Comparison of ENCODE assay signal across 23 cellular contexts in genomic region chr1:68339505-68339904, GRCh38.
DNase-seq lines count a peak whose midpoint lies in the region; ATAC-seq and TF ChIP-seq lines count a peak whose summit lies in the region.
"Had no signal": no experiment of that assay in that cellular context is flagged by ENCODE, and none has a peak within 500 bp of the region (broad histone marks: within the 10 kb centered on the region; RNA-seq: fewer than 3 reads in every experiment).

No MANE protein-coding gene starts in this region.

- no peak overlapping the region for H3K4me2 ChIP-seq in osteoblast (ENCODE audit: insufficient read depth, low read length)

- H3K36me3 Mint-ChIP-seq in CD4-positive, alpha-beta T cell (ENCODE audit: low read depth) = no peaks in the 10 kb centered on the region
- H3K36me3 Mint-ChIP-seq: mesothelial cell of epicardium had no signal

- no peaks in the 10 kb centered on the region for H3K79me2 ChIP-seq in osteoblast (ENCODE audit: insufficient read depth, low read length)

- DNase-seq in ELR (ENCODE audit: low read depth) (peak; percentile 27), NB4 (ENCODE audit: low read depth) (peak; percentile 63), dedifferentiated amniotic fluid mesenchymal stem cell (ENCODE audit: extremely low spot score) (peak; percentile 86), osteoblast (ENCODE audit: insufficient read length, low spot score, missing footprints) (peak; percentile 5), esophagus muscularis mucosa (ENCODE audit: extremely low spot score) (no peak)
- DNase-seq in CD4-positive, alpha-beta T cell = no peak
- no peak for DNase-seq in activated naive CD4-positive, alpha-beta T cell treated with Interleukin-2 at 50 U/mL for 16 hours
- DNase-seq: activated CD4-positive, alpha-beta T cell treated with anti-CD3 and anti-CD28 coated beads for 1 hour; activated CD8-positive, alpha-beta memory T cell treated with anti-CD3 and anti-CD28 coated beads, Interleukin-2, amount 50 U/mL, for 4 hours; activated naive CD4-positive, alpha-beta T cell; BE2C; DMS79; effector memory CD8-positive, alpha-beta T cell; GOT3; islet precursor cell; NCI-H1417 treated with DMSO at 0.1 percent for 48 hours; NCI-H345; right lobe of liver; stimulated activated CD4-positive, alpha-beta T cell treated with anti-CD3 and anti-CD28 coated beads, Interleukin-4, amount 100 ng/mL, for 24 hours; upper lobe of left lung had no signal

- no peaks in the 10 kb centered on the region for H3K4me1 Mint-ChIP-seq in CD4-positive, alpha-beta T cell (ENCODE audit: low read depth)

- TF ChIP-seq CTCF in NB4 (IDR thresholded peaks at IDR 0.05; ENCODE audit: low read depth, low read length) (no peak), osteoblast (IDR thresholded peaks at IDR 0.05; ENCODE audit: extremely low read depth, low read depth, low read length) (no peak), esophagus muscularis mucosa (IDR thresholded peaks at IDR 0.05) (no peak)
- TF ChIP-seq CTCF in CD4-positive, alpha-beta T cell (IDR thresholded peaks at IDR 0.05) = no peak

- H3K9me3 ChIP-seq in osteoblast (ENCODE audit: low read depth, low read length) (no peaks in the 10 kb centered on the region), esophagus muscularis mucosa (no peaks in the 10 kb centered on the region)
- no peaks in the 10 kb centered on the region for H3K9me3 ChIP-seq in CD4-positive, alpha-beta T cell (ENCODE audit: control insufficient read depth, low read length)
- H3K9me3 ChIP-seq: BE2C, right lobe of liver, upper lobe of left lung had no signal

- H3K4me1 ChIP-seq in osteoblast (ENCODE audit: insufficient read depth, low read length) (no peaks in the 10 kb centered on the region), esophagus muscularis mucosa (peaks cover 0 to 17% (median 13%) of the 10 kb centered on the region in 4 donors)
- H3K4me1 ChIP-seq: BE2C, right lobe of liver had no signal

- H3K9me3 Mint-ChIP-seq in CD4-positive, alpha-beta T cell = no peaks in the 10 kb centered on the region
- H3K9me3 Mint-ChIP-seq: mesothelial cell of epicardium had no signal

- ATAC-seq in GM21528 (IDR thresholded peaks at IDR 0.05; ENCODE audit: low FRiP score, unreplicated experiment) = no peak
- no peak for ATAC-seq in CD4-positive, alpha-beta T cell (ENCODE audit: poor library complexity)
- ATAC-seq: effector memory CD8-positive, alpha-beta T cell had no signal

- H3K4me3 Mint-ChIP-seq in CD4-positive, alpha-beta T cell = no peak overlapping the region
- H3K4me3 Mint-ChIP-seq: effector memory CD8-positive, alpha-beta T cell; mesothelial cell of epicardium had no signal

- CTCF ChIA-PET in CD4-positive, alpha-beta T cell (lab: Charles Lee) = no interaction called here

- no peaks in the 10 kb centered on the region for H3K27me3 Mint-ChIP-seq in CD4-positive, alpha-beta T cell
- H3K27me3 Mint-ChIP-seq: effector memory CD8-positive, alpha-beta T cell had no signal

- no peak overlapping the region for H3K27ac ChIP-seq in osteoblast (ENCODE audit: low read depth, low read length)
- H3K27ac ChIP-seq in CD4-positive, alpha-beta T cell (ENCODE audit: low read depth, low read length) = no peak overlapping the region
- peak overlapping the region in 1 of 4 donors; percentile 4 for H3K27ac ChIP-seq in esophagus muscularis mucosa (replicated peaks in 1 of 4)
- H3K27ac ChIP-seq: cardiac muscle cell, right lobe of liver, upper lobe of left lung had no signal

- no peak for TF ChIP-seq POLR2A in NB4 (IDR thresholded peaks at IDR 0.05; ENCODE audit: extremely low read depth, insufficient read length)
- no peak for TF ChIP-seq POLR2A in esophagus muscularis mucosa (IDR thresholded peaks at IDR 0.05; ENCODE audit: low read depth)

- H4K20me1 ChIP-seq in osteoblast (ENCODE audit: insufficient read depth, low read length) = no peaks in the 10 kb centered on the region

- intact Hi-C loops in CD4-positive, alpha-beta T cell (cut with DNase I, micrococcal nuclease) = no loop called here
- intact Hi-C loops in esophagus muscularis mucosa (cut with DNase I) = no loop called here

- TF ChIP-seq EP300 in esophagus muscularis mucosa (IDR thresholded peaks at IDR 0.05) = no peak

- H3K36me3 ChIP-seq in osteoblast (ENCODE audit: insufficient read depth, low read length) (no peaks in the 10 kb centered on the region), esophagus muscularis mucosa (no peaks in the 10 kb centered on the region)
- H3K36me3 ChIP-seq: BE2C, cardiac muscle cell, right lobe of liver, upper lobe of left lung had no signal

- H3K4me3 ChIP-seq in NB4 (ENCODE audit: low read depth, low read length) (no peak overlapping the region), osteoblast (ENCODE audit: insufficient read depth, low read length) (no peak overlapping the region), esophagus muscularis mucosa (no peak overlapping the region)
- H3K4me3 ChIP-seq: cardiac muscle cell, right lobe of liver, upper lobe of left lung had no signal

- no peak overlapping the region for H3K27ac Mint-ChIP-seq in CD4-positive, alpha-beta T cell
- H3K27ac Mint-ChIP-seq: effector memory CD8-positive, alpha-beta T cell; mesothelial cell of epicardium had no signal

- POLR2A ChIA-PET in CD4-positive, alpha-beta T cell (lab: Charles Lee) = no interaction called here

- H2AFZ ChIP-seq in osteoblast (ENCODE audit: low read length) = no peak overlapping the region

- no peaks in the 10 kb centered on the region for H3K27me3 ChIP-seq in osteoblast (ENCODE audit: insufficient read depth, low read length)
- H3K27me3 ChIP-seq in CD4-positive, alpha-beta T cell (ENCODE audit: control insufficient read depth, insufficient read depth, low read length) = no peaks in the 10 kb centered on the region
- H3K27me3 ChIP-seq in esophagus muscularis mucosa = no peaks in the 10 kb centered on the region
- H3K27me3 ChIP-seq: BE2C, cardiac muscle cell, right lobe of liver, upper lobe of left lung had no signal

Comparison
In these comparisons a context has a peak if more than half of its experiments do, and no peak if none do; other contexts are left out.
1. DNase-seq: peak in ELR (single experiment), NB4 (single experiment), dedifferentiated amniotic fluid mesenchymal stem cell (single experiment) and osteoblast (single experiment); none in CD4-positive, alpha-beta T cell (0 of 10), esophagus muscularis mucosa (single experiment) and activated naive CD4-positive, alpha-beta T cell treated with Interleukin-2 at 50 U/mL for 16 hours (single experiment).